ENCODE assay signal across 26 cellular contexts in the genomic region with DNA sequence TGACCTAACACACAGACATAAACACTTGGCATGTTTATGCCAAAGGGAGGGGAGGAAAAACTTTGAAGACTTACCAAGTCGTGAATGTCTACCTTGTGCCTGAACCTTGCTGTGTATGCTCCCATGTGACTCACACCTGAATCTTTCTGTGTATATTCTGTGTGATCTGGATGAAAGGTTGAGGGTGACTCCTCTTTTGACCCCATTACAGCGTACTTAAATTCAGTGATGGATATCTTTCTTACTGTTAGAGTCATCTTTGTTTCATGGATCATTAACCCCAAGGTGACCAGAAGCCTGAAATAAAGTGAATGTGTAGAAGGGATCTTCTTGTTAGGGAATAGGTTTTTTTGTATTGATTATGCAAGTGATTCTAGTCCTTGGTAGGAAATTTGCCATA.
"Had no signal": no experiment of that assay in that cellular context is flagged by ENCODE, and none has a peak within 500 bp of the region (broad histone marks: within the 10 kb centered on the region; RNA-seq: fewer than 3 reads in every experiment).

No MANE protein-coding gene starts in this region.

- ATAC-seq: activated T-cell treated with anti-CD3 and anti-CD28 coated beads, Interleukin-2, amount 50 U/mL, for 72 hours; esophagus mucosa; heart right ventricle had no signal

- H3K27ac ChIP-seq: ascending aorta, breast epithelium, cardiac muscle cell, colonic mucosa, dorsolateral prefrontal cortex, heart right ventricle had no signal

- H3K9me3 ChIP-seq: ascending aorta, breast epithelium, colonic mucosa, heart right ventricle had no signal

- H3K36me3 ChIP-seq: ascending aorta, breast epithelium, cardiac muscle cell, colonic mucosa, heart right ventricle had no signal

- H3K4me3 ChIP-seq: ascending aorta, breast epithelium, cardiac muscle cell, colonic mucosa, dorsolateral prefrontal cortex, heart right ventricle had no signal

- DNase-seq: activated CD4-positive, alpha-beta memory T cell treated with anti-CD3 and anti-CD28 coated beads for 36 hours; activated CD4-positive, alpha-beta T cell treated with anti-CD3 and anti-CD28 coated beads for 36 hours; activated CD4-positive, alpha-beta T cell treated with anti-CD3 and anti-CD28 coated beads, Interleukin-2, amount 10 ng/mL, durations not matched to agents 24 days and 14 days; activated CD4-positive, CD25-positive, alpha-beta regulatory T cell; activated CD4-positive, CD25-positive, alpha-beta regulatory T cell treated with anti-CD3 and anti-CD28 coated beads, Interleukin-2, amount 50 U/mL, for 72 hours; activated CD8-positive, alpha-beta memory T cell treated with anti-CD3 and anti-CD28 coated beads, Interleukin-2, amount 50 U/mL, for 48 hours; activated gamma-delta T cell; activated naive CD4-positive, alpha-beta T cell; activated naive CD4-positive, alpha-beta T cell treated with anti-CD3 and anti-CD28 coated beads, Interleukin-2, amount 10 ng/mL, durations not matched to agents 7 days and 5 days; activated naive CD8-positive, alpha-beta T cell treated with anti-CD3 and anti-CD28 coated beads, Interleukin-2, amount 10 ng/mL, durations not matched to agents 7 days and 5 days; activated T-cell treated with anti-CD3 and anti-CD28 coated beads for 4 hours; activated T-cell treated with anti-CD3 and anti-CD28 coated beads, Interleukin-2, amount 50 U/mL, for 24 hours; activated T-cell treated with anti-CD3 and anti-CD28 coated beads, Interleukin-2, amount 50 U/mL, for 72 hours; central memory CD4-positive, alpha-beta T cell; cerebellar nuclear complex; colonic mucosa; dorsolateral prefrontal cortex; effector memory CD4-positive, alpha-beta T cell; endodermal cell; foreskin fibroblast; heart right ventricle; T-helper 2 cell had no signal

- H3K27me3 ChIP-seq: ascending aorta, breast epithelium, cardiac muscle cell, colonic mucosa, heart right ventricle had no signal

- H3K4me1 ChIP-seq: ascending aorta, breast epithelium, colonic mucosa had no signal
